ENCODE assay signal across 8 cellular contexts in the genomic region with DNA sequence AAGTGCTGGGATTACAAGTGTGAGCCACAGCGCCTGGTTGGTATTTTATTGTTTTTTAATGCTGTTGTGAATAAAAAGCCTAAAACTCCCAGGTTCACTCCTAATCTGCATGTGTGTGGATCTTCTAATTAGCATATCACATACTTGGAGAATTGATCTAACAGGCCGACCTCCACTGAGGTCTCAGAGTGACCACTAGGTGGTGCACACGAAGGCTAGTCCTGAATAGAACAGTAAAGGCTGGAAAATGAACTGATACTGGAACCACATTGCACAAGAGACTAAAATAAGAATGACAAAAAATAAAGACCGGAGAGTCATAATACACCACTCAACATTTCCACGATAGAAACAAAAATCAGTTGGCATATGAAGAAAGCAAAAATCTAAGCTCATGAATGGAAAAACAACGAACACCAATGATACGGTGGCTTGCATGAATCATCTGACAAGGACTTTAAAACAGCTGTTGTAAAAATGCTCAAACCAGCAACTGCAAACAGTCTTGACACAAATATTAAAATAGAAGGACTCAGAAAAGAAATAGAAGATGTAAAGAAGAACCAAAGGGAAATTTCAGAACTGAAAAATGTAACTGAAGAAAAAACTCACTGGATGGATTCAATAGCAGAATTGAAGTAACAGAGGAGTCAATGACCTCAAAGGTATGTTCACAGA. TPM values are rescaled to one million over a fixed set of nuclear protein-coding genes. Genes with fewer than 3 reads are reported as not detected.
A peak's percentile ranks its signal among the peaks of the same experiment; 100 is the strongest.
DNase-seq lines count a peak whose midpoint lies in the region; ATAC-seq and TF ChIP-seq lines count a peak whose summit lies in the region.

No MANE protein-coding gene starts in this region.

- DNase-seq in DND-41 (no peak), HT1080 (ENCODE audit: low read depth) (peak; percentile 30), glutamatergic neuron (peak; percentile 50), C1 segment of cervical spinal cord (lab: John Stamatoyannopoulos, UW) (no peak)

- no peak overlapping the region for H3K4me3 Mint-ChIP-seq in glutamatergic neuron (ENCODE audit: unreplicated experiment)
- peak overlapping the region; percentile 18 for H3K4me3 Mint-ChIP-seq in stimulated activated naive CD8-positive, alpha-beta T cell treated with anti-CD3 and anti-CD28 coated beads, Interleukin-15, Interleukin-2, amounts not matched to agents 100 ng/mL and 50 ng/mL, for 24 hours

- H3K27me3 ChIP-seq in DND-41 (ENCODE audit: insufficient read depth, low read length, poor library complexity) = no peaks in the 10 kb centered on the region

- H3K27me3 Mint-ChIP-seq in glutamatergic neuron (ENCODE audit: unreplicated experiment) = peaks cover 8% of the 10 kb centered on the region
- H3K27me3 Mint-ChIP-seq in stimulated activated naive CD8-positive, alpha-beta T cell treated with anti-CD3 and anti-CD28 coated beads, Interleukin-15, Interleukin-2, amounts not matched to agents 100 ng/mL and 50 ng/mL, for 24 hours = peaks cover 4% of the 10 kb centered on the region

- no peaks in the 10 kb centered on the region for H3K9me3 ChIP-seq in DND-41 (ENCODE audit: insufficient read depth, low read length, severe bottlenecking)

- no peak overlapping the region for H3K4me2 ChIP-seq in DND-41 (ENCODE audit: insufficient read depth, low read length)

- ATAC-seq in DND-41 (ENCODE audit: insufficient read depth, low read depth) (peak; percentile 40; the same call in 1 of the 3 replicates), HG03175 (IDR thresholded peaks at IDR 0.05; ENCODE audit: unreplicated experiment) (no peak), HG02840 (IDR thresholded peaks at IDR 0.05; ENCODE audit: low FRiP score, unreplicated experiment) (no peak)

- H3K4me1 Mint-ChIP-seq in glutamatergic neuron (ENCODE audit: low read depth, unreplicated experiment) = no peaks in the 10 kb centered on the region
- peaks cover 56% of the 10 kb centered on the region for H3K4me1 Mint-ChIP-seq in stimulated activated naive CD8-positive, alpha-beta T cell treated with anti-CD3 and anti-CD28 coated beads, Interleukin-15, Interleukin-2, amounts not matched to agents 100 ng/mL and 50 ng/mL, for 24 hours (ENCODE audit: low read depth)

- H3K4me1 ChIP-seq in DND-41 (ENCODE audit: insufficient read depth, low read length) = no peaks in the 10 kb centered on the region

- no peak overlapping the region for H3K27ac ChIP-seq in DND-41 (ENCODE audit: low read length)

- no peak overlapping the region for H3K9ac ChIP-seq in DND-41 (ENCODE audit: low read depth, low read length)

- H3K4me3 ChIP-seq in DND-41 (ENCODE audit: low read depth in 1 of 2, low read length in 2 of 2) = no peak overlapping the region
- no peak overlapping the region for H3K4me3 ChIP-seq in WI38 (ENCODE audit: low read depth, low read length)

- peaks cover 5% of the 10 kb centered on the region; the same call in 1 of the 2 replicates for H4K20me1 ChIP-seq in DND-41 (ENCODE audit: insufficient read depth, low read length)

- peaks cover 17% of the 10 kb centered on the region for H3K36me3 Mint-ChIP-seq in glutamatergic neuron (ENCODE audit: unreplicated experiment)
- peaks cover 32% of the 10 kb centered on the region for H3K36me3 Mint-ChIP-seq in stimulated activated naive CD8-positive, alpha-beta T cell treated with anti-CD3 and anti-CD28 coated beads, Interleukin-15, Interleukin-2, amounts not matched to agents 100 ng/mL and 50 ng/mL, for 24 hours (ENCODE audit: low read depth)

- H3K36me3 ChIP-seq in DND-41 (ENCODE audit: insufficient read depth, low read length) = no peaks in the 10 kb centered on the region

- peaks cover 16% of the 10 kb centered on the region for H3K9me3 Mint-ChIP-seq in glutamatergic neuron (ENCODE audit: unreplicated experiment)
- peaks cover 22% of the 10 kb centered on the region for H3K9me3 Mint-ChIP-seq in stimulated activated naive CD8-positive, alpha-beta T cell treated with anti-CD3 and anti-CD28 coated beads, Interleukin-15, Interleukin-2, amounts not matched to agents 100 ng/mL and 50 ng/mL, for 24 hours

- no peaks in the 10 kb centered on the region for H3K79me2 ChIP-seq in DND-41 (ENCODE audit: insufficient read depth, low read length)

- no peak overlapping the region for H2AFZ ChIP-seq in DND-41 (ENCODE audit: low read depth, low read length)

- TF ChIP-seq CTCF in DND-41 (IDR thresholded peaks at IDR 0.05; ENCODE audit: borderline replicate concordance, extremely low read depth, low read length, poor library complexity, severe bottlenecking) = peak; percentile 65
- peak; percentile 54 for TF ChIP-seq CTCF in WI38 (IDR thresholded peaks at IDR 0.05; ENCODE audit: low read depth, low read length)
- TF ChIP-seq CTCF in glutamatergic neuron (IDR thresholded peaks at IDR 0.05; ENCODE audit: partially characterized antibody, unreplicated experiment) = peak; percentile 71

- H3K27ac Mint-ChIP-seq in glutamatergic neuron (ENCODE audit: unreplicated experiment) = no peak overlapping the region
- H3K27ac Mint-ChIP-seq in stimulated activated naive CD8-positive, alpha-beta T cell treated with anti-CD3 and anti-CD28 coated beads, Interleukin-15, Interleukin-2, amounts not matched to agents 100 ng/mL and 50 ng/mL, for 24 hours = peak overlapping the region; percentile 79

RNA-seq across cellular contexts. Expression of a gene that starts 19.2 kb away (rescaled TPM):
- total RNA-seq in HT1080 (2014; rRNA removed; shearing (Covaris generic)) = 56.8 and 58.1 TPM in 2 replicates
- polyA plus RNA-seq in HT1080 (2015; cell fraction: cytosol; rRNA removed) = 51.0 and 59.1 TPM in 2 replicates
- 53.4 and 59.0 TPM in 2 replicates for polyA plus RNA-seq in HT1080 (2015; cell fraction: nucleus; rRNA removed)
- 32.3 TPM for total RNA-seq in glutamatergic neuron (ENCODE audit: unreplicated experiment)

RNA-seq across cellular contexts. Expression of a gene that starts 32.8 kb away (rescaled TPM):
- total RNA-seq in HT1080 (2014; rRNA removed; shearing (Covaris generic)) = not detected in 2 replicates
- not detected in 2 replicates for polyA plus RNA-seq in HT1080 (2015; cell fraction: cytosol; rRNA removed)
- polyA plus RNA-seq in HT1080 (2015; cell fraction: nucleus; rRNA removed) = not detected in 2 replicates
- not detected for total RNA-seq in glutamatergic neuron (ENCODE audit: unreplicated experiment)

Comparison
In these comparisons a context has a peak if more than half of its experiments do, and no peak if none do; other contexts are left out.
1. DNase-seq: peak in HT1080 (single experiment) and glutamatergic neuron (single experiment); none in DND-41 (single experiment) and C1 segment of cervical spinal cord (0 of 14).
2. Peak in every context shown above with its lines, with median percentiles within 50 percentile points of each other: CTCF ChIP-seq.